7 cellular contexts compared by ENCODE assay signal in the genomic region with DNA sequence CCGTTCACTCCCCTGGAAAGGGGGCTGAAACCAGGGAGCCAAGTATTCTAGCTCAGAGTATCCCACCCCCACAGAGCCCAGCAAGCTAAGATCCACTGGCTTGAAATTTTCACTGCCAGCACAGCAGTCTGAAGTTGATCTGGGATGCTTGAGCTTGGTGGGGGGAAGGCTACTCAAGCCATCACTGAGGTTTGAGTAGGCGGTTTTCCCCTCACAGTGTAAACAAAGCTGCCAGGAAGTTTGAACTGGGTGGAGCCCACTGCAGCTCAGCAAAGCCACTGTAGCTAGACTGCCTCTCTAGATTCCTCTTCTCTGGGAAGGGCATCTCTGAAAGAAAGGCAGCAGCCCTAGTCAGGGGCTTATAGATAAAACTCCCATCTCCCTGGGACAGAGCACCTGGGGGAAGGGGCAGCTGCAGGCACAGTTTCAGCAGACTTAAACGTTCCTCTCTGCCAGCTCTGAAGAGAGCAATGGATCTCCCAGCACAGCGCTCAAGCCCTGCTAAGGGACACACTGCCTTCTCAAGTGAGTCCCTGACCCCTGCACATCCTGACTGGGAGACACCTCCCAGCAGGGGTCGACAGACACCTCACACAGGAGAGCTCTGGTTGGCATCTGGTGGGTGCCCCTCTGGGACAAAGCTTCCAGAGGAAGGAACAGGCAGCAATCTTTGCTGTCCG.
A peak's percentile ranks its signal among the peaks of the same experiment; 100 is the strongest.
DNase-seq lines count a peak whose midpoint lies in the region; ATAC-seq, FAIRE-seq and TF ChIP-seq lines count a peak whose summit lies in the region.
"Not testable (repeated sequence)": the region's sequence is repeated elsewhere in the genome, so short reads cannot be mapped to it uniquely, and the experiment has no call there.

No MANE protein-coding gene starts in this region.

- BruUV-seq in GM12878 (replicated peaks; lab: Mats Ljungman, UMichigan), result not testable (repeated sequence)

- not testable (repeated sequence) for H3K27ac Mint-ChIP-seq in activated B cell treated with CpG ODN at 0.5 μM for 24 hours

- H2AFZ ChIP-seq in GM12878 (ENCODE audit: control insufficient read depth, low read depth, low read length), result not testable (repeated sequence)

- H3K27ac ChIP-seq in GM12878 (ENCODE audit: control insufficient read depth, insufficient read depth), result not testable (repeated sequence)

- TF ChIP-seq RAD21 in GM12878 (IDR thresholded peaks at IDR 0.05; ENCODE audit: insufficient read depth, low read depth, low read length), result not testable (repeated sequence)

- H3K9ac ChIP-seq in GM12878 (ENCODE audit: control insufficient read depth, insufficient read depth, low read length), result not testable (repeated sequence)

- H3K36me3 Mint-ChIP-seq in activated B cell treated with CpG ODN at 0.5 μM for 24 hours (ENCODE audit: low read depth), result not testable (repeated sequence)

- not testable (repeated sequence) for TF ChIP-seq POLR2A in GM12878 (IDR thresholded peaks at IDR 0.05; ENCODE audit: low read depth, low read length)

- not testable (repeated sequence) for H3K4me3 Mint-ChIP-seq in activated B cell treated with CpG ODN at 0.5 μM for 24 hours

- ATAC-seq in GM18858 (IDR thresholded peaks at IDR 0.05; ENCODE audit: unreplicated experiment) (peak; percentile 63), GM19438 (IDR thresholded peaks at IDR 0.05; ENCODE audit: low read depth, unreplicated experiment) (peak; percentile 72), GM21723 (IDR thresholded peaks at IDR 0.05; ENCODE audit: unreplicated experiment) (peak; percentile 70), HG02798 (IDR thresholded peaks at IDR 0.05; ENCODE audit: poor library complexity, unreplicated experiment) (peak; percentile 45), HG03342 (IDR thresholded peaks at IDR 0.05; ENCODE audit: unreplicated experiment) (peak; percentile 52), activated B cell treated with CpG ODN at 0.5 μM for 24 hours (ENCODE audit: low read depth) (peak; percentile 81), GM12878 (peak; percentile 79)

- in situ Hi-C loops in GM12878 (cut with MboI), result not testable (repeated sequence)

- POLR2A ChIA-PET in activated B cell treated with CpG ODN at 0.5 μM for 24 hours (lab: Charles Lee); GM12878 (lab: Charles Lee): not testable (repeated sequence)

- not testable (repeated sequence) for H3K4me1 ChIP-seq in GM12878 (ENCODE audit: control insufficient read depth, insufficient read depth, low read length)

- SMC1A ChIA-PET in GM12878 (lab: Charles Lee; ENCODE audit: uncharacterized antibody, unreplicated experiment), result not testable (repeated sequence)

- not testable (repeated sequence) for DNase-seq in activated B cell treated with CpG ODN at 0.5 μM for 24 hours; GM12878 (ENCODE audit: low read depth, low spot score)

- H3K79me2 ChIP-seq in GM12878 (ENCODE audit: control insufficient read depth, insufficient read depth, low read length), result not testable (repeated sequence)

- not testable (repeated sequence) for H3K9me3 Mint-ChIP-seq in activated B cell treated with CpG ODN at 0.5 μM for 24 hours

- intact Hi-C loops in activated B cell treated with CpG ODN at 0.5 μM for 24 hours (cut with micrococcal nuclease); GM12878 (cut with micrococcal nuclease; ENCODE audit: unreplicated experiment): not testable (repeated sequence)

- CTCF ChIA-PET in activated B cell treated with CpG ODN at 0.5 μM for 24 hours (lab: Charles Lee); GM12878 (lab: Yijun Ruan, JAX): not testable (repeated sequence)

- TF ChIP-seq CTCF in activated B cell treated with CpG ODN at 0.5 μM for 24 hours (IDR thresholded peaks at IDR 0.05); GM12878 (IDR thresholded peaks at IDR 0.05 in 2 of 3, conservative IDR thresholded peaks at IDR 0.05 in 1 of 3; ENCODE audit: control insufficient read depth in 2 of 3, extremely low read depth in 1 of 3, insufficient read depth in 1 of 3, low read depth in 3 of 3, low read length in 3 of 3): not testable (repeated sequence)

- H3K4me1 Mint-ChIP-seq in activated B cell treated with CpG ODN at 0.5 μM for 24 hours, result not testable (repeated sequence)

- not testable (repeated sequence) for H3K9me3 ChIP-seq in GM12878 (replicated peaks; ENCODE audit: control insufficient read depth, insufficient read depth, low read length)

- H3K27me3 ChIP-seq in GM12878 (replicated peaks in 1 of 2; ENCODE audit: control insufficient read depth in 2 of 2, insufficient read depth in 2 of 2, low read length in 1 of 2), result not testable (repeated sequence)

- not testable (repeated sequence) for TF ChIP-seq EP300 in GM12878 (IDR thresholded peaks at IDR 0.05; ENCODE audit: borderline replicate concordance in 1 of 2, control insufficient read depth in 1 of 2, low read depth in 2 of 2, low read length in 2 of 2)

- not testable (repeated sequence) for H4K20me1 ChIP-seq in GM12878 (ENCODE audit: control insufficient read depth, insufficient read depth)

- not testable (repeated sequence) for H3K27me3 Mint-ChIP-seq in activated B cell treated with CpG ODN at 0.5 μM for 24 hours

- not testable (repeated sequence) for FAIRE-seq in GM12878 (lab: Jason Lieb, UNC)

- 30% methylated on average over 2 of the region's 6 CpGs for WGBS in GM12878 (ENCODE audit: insufficient coverage, insufficient replicate concordance, low lambda C conversion rate, missing lambda C conversion rate)

- RAD21 ChIA-PET in GM12878 (lab: Charles Lee; ENCODE audit: unreplicated experiment), result not testable (repeated sequence)

- not testable (repeated sequence) for H3K36me3 ChIP-seq in GM12878 (ENCODE audit: control insufficient read depth in 2 of 2, insufficient read depth in 2 of 2, low read length in 1 of 2)

- H3K4me2 ChIP-seq in GM12878 (ENCODE audit: control insufficient read depth, insufficient read depth), result not testable (repeated sequence)

- H3K4me3 ChIP-seq in GM12878, result not testable (repeated sequence)
